Comparison of ENCODE assay signal across 24 cellular contexts in genomic region chr2:30510409-30510808, GRCh38.
DNase-seq lines count a peak whose midpoint lies in the region; ATAC-seq and TF ChIP-seq lines count a peak whose summit lies in the region.
"Had no signal": no experiment of that assay in that cellular context is flagged by ENCODE, and none has a peak within 500 bp of the region (broad histone marks: within the 10 kb centered on the region; RNA-seq: fewer than 3 reads in every experiment).

No MANE protein-coding gene starts in this region.

- no peak overlapping the region for H3K4me3 ChIP-seq in left ventricle myocardium inferior
- no peak overlapping the region for H3K4me3 ChIP-seq in trophoblast cell (ENCODE audit: low read depth, low read length)
- no peak overlapping the region for H3K4me3 ChIP-seq in vagina
- H3K4me3 ChIP-seq: MG63, prostate gland, suprapubic skin had no signal

- H2AFZ ChIP-seq in trophoblast cell (ENCODE audit: insufficient read depth, low read length, poor library complexity), result no peak overlapping the region

- H3K27ac ChIP-seq in left ventricle myocardium inferior (replicated peaks), result peak overlapping the region; percentile 76
- H3K27ac ChIP-seq in VCaP, result peak overlapping the region; percentile 80
- peak overlapping the region; percentile 17 for H3K27ac ChIP-seq in trophoblast cell (ENCODE audit: low read depth, low read length)
- H3K27ac ChIP-seq in vagina, result peak overlapping the region; percentile 16
- H3K27ac ChIP-seq: suprapubic skin had no signal

- ATAC-seq in left ventricle myocardium superior (no peak), HG03045 (IDR thresholded peaks at IDR 0.05; ENCODE audit: unreplicated experiment) (no peak), HG02588 (IDR thresholded peaks at IDR 0.05; ENCODE audit: unreplicated experiment) (no peak)
- ATAC-seq: activated CD4-positive, CD25-positive, alpha-beta regulatory T cell treated with anti-CD3 and anti-CD28 coated beads, Interleukin-2, amount 50 U/mL, for 24 hours; CD8-positive, alpha-beta T cell had no signal

- H3K18ac ChIP-seq in trophoblast cell (ENCODE audit: low read length), result no peak overlapping the region

- H2BK5ac ChIP-seq in trophoblast cell (ENCODE audit: low read depth, low read length, poor library complexity), result no peak overlapping the region

- peaks cover 77% of the 10 kb centered on the region for H3K4me1 ChIP-seq in left ventricle myocardium inferior
- H3K4me1 ChIP-seq in trophoblast cell (ENCODE audit: control insufficient read depth in 1 of 2, insufficient read depth in 2 of 2, low read length in 2 of 2), result peaks cover 5 to 7% of the 10 kb centered on the region in 2 experiments
- peaks cover 43% of the 10 kb centered on the region for H3K4me1 ChIP-seq in vagina

- no peak overlapping the region for H3K9ac ChIP-seq in trophoblast cell (ENCODE audit: low read length)

- no peaks in the 10 kb centered on the region for H3K79me2 ChIP-seq in trophoblast cell (ENCODE audit: control insufficient read depth, insufficient read depth, low read length, poor library complexity)

- no peak for TF ChIP-seq POLR2A in vagina (IDR thresholded peaks at IDR 0.05)

- H4K12ac ChIP-seq in trophoblast cell (ENCODE audit: low read depth, low read length), result no peak overlapping the region

- H2BK120ac ChIP-seq in trophoblast cell (ENCODE audit: insufficient read depth, low read length, poor library complexity), result no peak overlapping the region

- TF ChIP-seq CTCF in left ventricle myocardium inferior (IDR thresholded peaks at IDR 0.05; ENCODE audit: borderline replicate concordance) (no peak), VCaP (conservative IDR thresholded peaks at IDR 0.05) (no peak), vagina (IDR thresholded peaks at IDR 0.05) (no peak)

- no peak overlapping the region for H2AK5ac ChIP-seq in trophoblast cell (ENCODE audit: low read length)

- peak overlapping the region; percentile 27 for H3K4me2 ChIP-seq in trophoblast cell (ENCODE audit: low read length)

- DNase-seq in left ventricle myocardium inferior (no peak), left ventricle myocardium superior (no peak), trophoblast cell (no peak), vagina (ENCODE audit: extremely low spot score in 2 of 2) (no peak)
- no peak for DNase-seq in stimulated activated CD4-positive, alpha-beta T cell treated with anti-CD3 and anti-CD28 coated beads, Interleukin-2, amount 100 ng/mL, for 48 hours
- DNase-seq: activated CD4-positive, alpha-beta memory T cell treated with anti-CD3 and anti-CD28 coated beads for 36 hours; activated CD8-positive, alpha-beta memory T cell treated with anti-CD3 and anti-CD28 coated beads, Interleukin-2, amount 50 U/mL, for 4 hours; activated naive CD4-positive, alpha-beta T cell; CD8-positive, alpha-beta T cell; DMS153; KG1; kidney glomerular epithelial cell; NCI-H1105; NCI-H187 treated with DMSO at 0.1 percent for 48 hours; NCI-H2171; RPMI8226; stimulated activated naive CD4-positive, alpha-beta T cell treated with Interleukin-2 at 50 U/mL for 16 hours had no signal

- H3K36me3 ChIP-seq in left ventricle myocardium inferior (no peaks in the 10 kb centered on the region), trophoblast cell (ENCODE audit: control insufficient read depth in 1 of 2, insufficient read depth in 2 of 2, low read length in 2 of 2) (no peaks in the 10 kb centered on the region), vagina (no peaks in the 10 kb centered on the region)
- H3K36me3 ChIP-seq: MG63, prostate gland, suprapubic skin had no signal

- intact Hi-C loops in left ventricle myocardium inferior (cut with micrococcal nuclease) (no loop called here), left ventricle myocardium superior (cut with micrococcal nuclease) (no loop called here), vagina (cut with DNase I) (no loop called here)

- H3K14ac ChIP-seq in trophoblast cell (ENCODE audit: low read length), result no peak overlapping the region

- H4K91ac ChIP-seq in trophoblast cell (ENCODE audit: low read depth, low read length), result no peak overlapping the region

- H3K9me3 ChIP-seq in left ventricle myocardium inferior (replicated peaks) (peaks cover 14% of the 10 kb centered on the region), trophoblast cell (ENCODE audit: insufficient read depth, low read depth, low read length) (no peaks in the 10 kb centered on the region), vagina (no peaks in the 10 kb centered on the region)
- H3K9me3 ChIP-seq: prostate gland, suprapubic skin had no signal

- H3K79me1 ChIP-seq in trophoblast cell (ENCODE audit: low read length), result peaks cover 2% of the 10 kb centered on the region

- H3K27me3 ChIP-seq in left ventricle myocardium inferior (ENCODE audit: low read depth) (no peaks in the 10 kb centered on the region), trophoblast cell (ENCODE audit: insufficient read depth, low read length) (no peaks in the 10 kb centered on the region), vagina (no peaks in the 10 kb centered on the region)
- H3K27me3 ChIP-seq: MG63, suprapubic skin had no signal

- no peak overlapping the region for H3K4ac ChIP-seq in trophoblast cell (ENCODE audit: low read depth, low read length)

- no peak overlapping the region for H3K23ac ChIP-seq in trophoblast cell (ENCODE audit: low read length)

- H4K8ac ChIP-seq in trophoblast cell (ENCODE audit: low read depth, low read length), result no peak overlapping the region

- WGBS in trophoblast cell (ENCODE audit: extremely low coverage, insufficient coverage, insufficient read length), result no CpG with 5 or more reads among the region's 4 CpGs

- H2BK12ac ChIP-seq in trophoblast cell (ENCODE audit: low read length), result no peak overlapping the region

Comparison
In these comparisons a context has a peak if more than half of its experiments do, and no peak if none do; other contexts are left out.
1. H3K27ac ChIP-seq: peak in every context shown above with its lines; median percentile 80 in VCaP; 76 in left ventricle myocardium inferior; 17 in trophoblast cell; 16 in vagina.